8 cellular contexts compared by ENCODE assay signal in the genomic region with DNA sequence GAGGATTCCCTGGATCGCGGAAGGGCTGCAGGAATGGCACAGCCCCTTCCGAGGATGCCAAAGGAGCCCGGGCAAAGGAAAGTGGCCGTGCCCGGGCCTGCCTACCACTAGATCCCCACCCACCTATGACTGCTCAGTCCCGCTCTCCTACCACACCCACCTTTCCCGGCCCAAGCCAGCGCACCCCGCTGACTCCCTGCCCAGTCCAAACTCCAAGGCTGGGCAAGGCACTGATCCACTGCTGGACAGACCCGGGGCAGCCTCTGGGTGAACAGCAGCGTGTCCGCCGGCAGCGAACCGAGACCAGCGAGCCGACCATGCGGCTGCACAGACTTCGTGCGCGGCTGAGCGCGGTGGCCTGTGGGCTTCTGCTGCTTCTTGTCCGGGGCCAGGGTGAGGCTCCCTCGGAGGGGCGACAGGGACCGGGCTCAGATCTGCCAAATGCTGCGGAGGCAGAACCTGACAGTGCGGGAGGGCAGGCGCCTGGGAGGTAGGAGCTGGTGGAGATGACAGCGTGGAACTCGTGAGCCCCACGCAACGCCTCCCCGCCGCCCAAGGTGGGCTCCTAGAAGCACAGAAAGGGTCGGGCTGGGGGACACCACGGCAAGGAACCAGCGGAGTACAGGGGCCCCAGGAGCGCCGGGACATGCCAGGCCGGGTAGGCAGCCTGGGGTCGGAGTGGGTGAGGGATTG. TPM values are rescaled to one million over a fixed set of nuclear protein-coding genes. Genes with fewer than 3 reads are reported as not detected.
DNase-seq lines count a peak whose midpoint lies in the region; ATAC-seq and TF ChIP-seq lines count a peak whose summit lies in the region.

A gene with protein sequence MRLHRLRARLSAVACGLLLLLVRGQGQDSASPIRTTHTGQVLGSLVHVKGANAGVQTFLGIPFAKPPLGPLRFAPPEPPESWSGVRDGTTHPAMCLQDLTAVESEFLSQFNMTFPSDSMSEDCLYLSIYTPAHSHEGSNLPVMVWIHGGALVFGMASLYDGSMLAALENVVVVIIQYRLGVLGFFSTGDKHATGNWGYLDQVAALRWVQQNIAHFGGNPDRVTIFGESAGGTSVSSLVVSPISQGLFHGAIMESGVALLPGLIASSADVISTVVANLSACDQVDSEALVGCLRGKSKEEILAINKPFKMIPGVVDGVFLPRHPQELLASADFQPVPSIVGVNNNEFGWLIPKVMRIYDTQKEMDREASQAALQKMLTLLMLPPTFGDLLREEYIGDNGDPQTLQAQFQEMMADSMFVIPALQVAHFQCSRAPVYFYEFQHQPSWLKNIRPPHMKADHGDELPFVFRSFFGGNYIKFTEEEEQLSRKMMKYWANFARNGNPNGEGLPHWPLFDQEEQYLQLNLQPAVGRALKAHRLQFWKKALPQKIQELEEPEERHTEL (plus strand): TSS at position 198 of the 693 bp plus-strand sequence. CDS start 120 bp downstream, at position 318.

- H3K36me3 ChIP-seq in neuron (ENCODE audit: insufficient read depth, low read length) = peaks cover 25% of the 10 kb centered on the region

- CTCF ChIA-PET in activated CD4-positive, alpha-beta T cell treated with anti-CD3 and anti-CD28 coated beads, Interleukin-2, amount 10 ng/mL, durations not matched to agents 7 days and 5 days (lab: Charles Lee) = no interaction called here
- CTCF ChIA-PET in activated B cell treated with CpG ODN at 0.5 μM for 24 hours (lab: Charles Lee) = no interaction called here

- peaks cover 22% of the 10 kb centered on the region for H3K4me1 ChIP-seq in neuron (ENCODE audit: insufficient read depth, low read length)

- H3K27me3 Mint-ChIP-seq in activated CD4-positive, alpha-beta T cell treated with anti-CD3 and anti-CD28 coated beads, Interleukin-2, amount 10 ng/mL, durations not matched to agents 7 days and 5 days = no peaks in the 10 kb centered on the region
- no peaks in the 10 kb centered on the region for H3K27me3 Mint-ChIP-seq in activated B cell treated with CpG ODN at 0.5 μM for 24 hours

- intact Hi-C loops in activated B cell treated with CpG ODN at 0.5 μM for 24 hours (cut with micrococcal nuclease) = loop anchor here (2.0 kb wide), 1 partner anchor 63 kb away; no protein-coding TSS in a partner anchor

- no peaks in the 10 kb centered on the region for H3K9me3 Mint-ChIP-seq in activated CD4-positive, alpha-beta T cell treated with anti-CD3 and anti-CD28 coated beads, Interleukin-2, amount 10 ng/mL, durations not matched to agents 7 days and 5 days
- H3K9me3 Mint-ChIP-seq in activated B cell treated with CpG ODN at 0.5 μM for 24 hours = no peaks in the 10 kb centered on the region

- peak within 1 kb of the TSS; percentile 97 for H3K27ac Mint-ChIP-seq in activated CD4-positive, alpha-beta T cell treated with anti-CD3 and anti-CD28 coated beads, Interleukin-2, amount 10 ng/mL, durations not matched to agents 7 days and 5 days
- H3K27ac Mint-ChIP-seq in activated B cell treated with CpG ODN at 0.5 μM for 24 hours = peak within 1 kb of the TSS; percentile 93

- peaks cover 26% of the 10 kb centered on the region for H3K36me3 Mint-ChIP-seq in activated CD4-positive, alpha-beta T cell treated with anti-CD3 and anti-CD28 coated beads, Interleukin-2, amount 10 ng/mL, durations not matched to agents 7 days and 5 days (ENCODE audit: low read depth)
- peaks cover 56% of the 10 kb centered on the region for H3K36me3 Mint-ChIP-seq in activated B cell treated with CpG ODN at 0.5 μM for 24 hours (ENCODE audit: low read depth)

- H3K4me3 Mint-ChIP-seq in activated CD4-positive, alpha-beta T cell treated with anti-CD3 and anti-CD28 coated beads, Interleukin-2, amount 10 ng/mL, durations not matched to agents 7 days and 5 days = peak within 1 kb of the TSS; percentile 99
- peak within 1 kb of the TSS; percentile 96 for H3K4me3 Mint-ChIP-seq in activated B cell treated with CpG ODN at 0.5 μM for 24 hours

- H3K9me3 ChIP-seq in neuron (ENCODE audit: low read length) = no peaks in the 10 kb centered on the region

- no peak for DNase-seq in activated CD4-positive, alpha-beta T cell treated with anti-CD3 and anti-CD28 coated beads, Interleukin-2, amount 10 ng/mL, durations not matched to agents 7 days and 5 days
- DNase-seq in activated CD4-positive, alpha-beta T cell treated with anti-CD3 and anti-CD28 coated beads, Interleukin-2, amount 50 U/mL, for 4 hours = no peak
- no peak for DNase-seq in activated B cell treated with CpG ODN at 0.5 μM for 24 hours
- DNase-seq in foreskin melanocyte = peak; percentile 7
- DNase-seq in NCI-H1436 treated with DMSO at 0.1 percent for 48 hours (lab: John Stamatoyannopoulos, UW) = no peak
- DNase-seq in NCI-H345 treated with DMSO at 0.1 percent for 48 hours (lab: John Stamatoyannopoulos, UW; ENCODE audit: unreplicated experiment) = no peak

- no peaks in the 10 kb centered on the region for H3K27me3 ChIP-seq in neuron (ENCODE audit: insufficient read depth, low read length)

- no peak for ATAC-seq in activated B cell treated with CpG ODN at 0.5 μM for 24 hours (ENCODE audit: low read depth)
- no peak for ATAC-seq in HG02642 (IDR thresholded peaks at IDR 0.05; ENCODE audit: poor library complexity, unreplicated experiment)

- POLR2A ChIA-PET in activated CD4-positive, alpha-beta T cell treated with anti-CD3 and anti-CD28 coated beads, Interleukin-2, amount 10 ng/mL, durations not matched to agents 7 days and 5 days (lab: Charles Lee) = no interaction called here
- POLR2A ChIA-PET in activated B cell treated with CpG ODN at 0.5 μM for 24 hours (lab: Charles Lee) = interaction anchor here (1.9 kb wide), 1 partner anchor 62 kb away, joined by 6 read pairs; no protein-coding TSS in a partner anchor

- H2AFZ ChIP-seq in neuron (ENCODE audit: low read depth, low read length) = peak within 1 kb of the TSS; percentile 64

- no peak for TF ChIP-seq CTCF in activated B cell treated with CpG ODN at 0.5 μM for 24 hours (IDR thresholded peaks at IDR 0.05)

- peak within 1 kb of the TSS; percentile 87 for H3K4me3 ChIP-seq in neuron (ENCODE audit: low read length)

- peaks cover 54% of the 10 kb centered on the region for H3K4me1 Mint-ChIP-seq in activated CD4-positive, alpha-beta T cell treated with anti-CD3 and anti-CD28 coated beads, Interleukin-2, amount 10 ng/mL, durations not matched to agents 7 days and 5 days
- H3K4me1 Mint-ChIP-seq in activated B cell treated with CpG ODN at 0.5 μM for 24 hours = peaks cover 57% of the 10 kb centered on the region

RNA-seq across cellular contexts. Expression of the gene that starts here (rescaled TPM):
- total RNA-seq in activated CD4-positive, alpha-beta T cell treated with anti-CD3 and anti-CD28 coated beads, Interleukin-2, amount 10 ng/mL, durations not matched to agents 7 days and 5 days = 10 to 100 TPM; 31.5 to 34.9 TPM
- total RNA-seq in activated B cell treated with CpG ODN at 0.5 μM for 24 hours = 31.9 and 34.7 TPM in 2 replicates
